In genomic region chr17:78387982-78388941, GRCh38 we compare ENCODE assay signal across 8 cellular contexts. TPM values are rescaled to one million over a fixed set of nuclear protein-coding genes. Genes with fewer than 3 reads are reported as not detected.
DNase-seq lines count a peak whose midpoint lies in the region; TF ChIP-seq lines count a peak whose summit lies in the region.

No MANE protein-coding gene starts in this region.

- H3K4me1 Mint-ChIP-seq in mesothelial cell of epicardium (peaks cover 43% of the 10 kb centered on the region), neural progenitor cell (peaks cover 26% of the 10 kb centered on the region)

- no peaks in the 10 kb centered on the region for H3K36me3 ChIP-seq in neural progenitor cell

- H3K36me3 Mint-ChIP-seq in mesothelial cell of epicardium (peaks cover 2% of the 10 kb centered on the region), neural progenitor cell (peaks cover 6% of the 10 kb centered on the region)

- peaks cover 97% of the 10 kb centered on the region for H3K79me2 ChIP-seq in neural progenitor cell (ENCODE audit: low read depth)

- DNase-seq in Ammon's horn (ENCODE audit: low spot score) (peak; percentile 70), HL-60 (ENCODE audit: low read depth in 1 of 2, low spot score in 1 of 2) (peak; percentile 73 to 93), mesothelial cell of epicardium (ENCODE audit: low spot score in 2 of 2, unreplicated experiment in 2 of 2) (no peak), NCI-H1694 (lab: John Stamatoyannopoulos, UW) (no peak), NCI-H146 treated with DMSO at 0.1 percent for 48 hours (lab: John Stamatoyannopoulos, UW; ENCODE audit: unreplicated experiment) (no peak), cerebellar cortex (ENCODE audit: low spot score) (no peak), neural progenitor cell (ENCODE audit: low spot score) (no peak)

- H3K9ac ChIP-seq in neural progenitor cell, result no peak overlapping the region

- H3K27me3 Mint-ChIP-seq in mesothelial cell of epicardium (ENCODE audit: low read depth) (no peaks in the 10 kb centered on the region), neural progenitor cell (ENCODE audit: insufficient read depth, low read depth) (no peaks in the 10 kb centered on the region)

- H4K20me1 ChIP-seq in neural progenitor cell (ENCODE audit: low read depth), result peaks cover 85% of the 10 kb centered on the region

- H3K27ac Mint-ChIP-seq in mesothelial cell of epicardium, result peak overlapping the region; percentile 72
- H3K27ac Mint-ChIP-seq in neural progenitor cell, result no peak overlapping the region

- no peaks in the 10 kb centered on the region for H3K9me3 ChIP-seq in neural progenitor cell (ENCODE audit: low read depth)

- H3K4me3 ChIP-seq in HL-60 (replicated peaks; ENCODE audit: insufficient read depth, low read length) (no peak overlapping the region), neural progenitor cell (no peak overlapping the region)

- H2AFZ ChIP-seq in neural progenitor cell (replicated peaks), result no peak overlapping the region

- H3K4me1 ChIP-seq in neural progenitor cell, result peaks cover 12% of the 10 kb centered on the region

- H3K27me3 ChIP-seq in HL-60 (ENCODE audit: insufficient read depth, poor library complexity, severe bottlenecking) (no peaks in the 10 kb centered on the region), neural progenitor cell (no peaks in the 10 kb centered on the region)

- H3K4me3 Mint-ChIP-seq in mesothelial cell of epicardium, result no peak overlapping the region
- H3K4me3 Mint-ChIP-seq in neural progenitor cell, result no peak overlapping the region

- H3K4me2 ChIP-seq in neural progenitor cell, result no peak overlapping the region

- H3K27ac ChIP-seq in HL-60 (replicated peaks) (peak overlapping the region; percentile 73), adipose tissue (ENCODE audit: low read depth, low read length) (peak overlapping the region; percentile 71), neural progenitor cell (no peak overlapping the region)

- H3F3A ChIP-seq in neural progenitor cell (ENCODE audit: low read depth), result peaks cover 15% of the 10 kb centered on the region

- TF ChIP-seq CTCF in HL-60 (IDR thresholded peaks at IDR 0.05; ENCODE audit: insufficient read depth, low read length), result no peak
- no peak for TF ChIP-seq CTCF in mesothelial cell of epicardium (IDR thresholded peaks at IDR 0.05; ENCODE audit: unreplicated experiment)
- no peak for TF ChIP-seq CTCF in neural progenitor cell (IDR thresholded peaks at IDR 0.05)

- 29 to 59% (median 33%) methylated on average over 10 of the region's 10 CpGs for WGBS in adipose tissue, 3 donors

- H3K9me3 Mint-ChIP-seq in mesothelial cell of epicardium, result no peaks in the 10 kb centered on the region
- no peaks in the 10 kb centered on the region for H3K9me3 Mint-ChIP-seq in neural progenitor cell

RNA-seq across cellular contexts. Expression of gene PGS1, which starts 9.8 kb away (rescaled TPM):
- 10 to 100 TPM; 14.2 to 55.2 (median 28.3) TPM for polyA plus RNA-seq in adipose tissue
- total RNA-seq in mesothelial cell of epicardium (62.0 to 66.5 TPM (median 62.3 TPM) in 3 replicates), neural progenitor cell (ENCODE audit: low replicate concordance) (45.2 and 65.7 TPM in 2 replicates)

RNA-seq across cellular contexts. Expression of gene SOCS3, which starts 28.4 kb away (rescaled TPM):
- 1,000 to 10,000 TPM in 1 of 3 donors, 100 to 1,000 TPM in 1, 10 to 100 TPM in 1; 33.1 to 1,268 (median 796) TPM for polyA plus RNA-seq in adipose tissue
- 45.7 to 50.0 TPM (median 49.8 TPM) in 3 replicates for total RNA-seq in mesothelial cell of epicardium
- 7.5 and 16.7 TPM in 2 replicates for total RNA-seq in neural progenitor cell (ENCODE audit: low replicate concordance)

Comparison
In these comparisons a context has a peak if more than half of its experiments do, and no peak if none do; other contexts are left out.
1. DNase-seq: peak in Ammon's horn (single experiment) and HL-60 (2 of 2); none in mesothelial cell of epicardium (0 of 2), NCI-H1694 (single experiment), NCI-H146 treated with DMSO at 0.1 percent for 48 hours (single experiment), cerebellar cortex (single experiment) and neural progenitor cell (single experiment).